In genomic region chr10:33365314-33365713, GRCh38 we compare ENCODE assay signal across 16 cellular contexts. TPM values are rescaled to one million over a fixed set of nuclear protein-coding genes. Genes with fewer than 3 reads are reported as not detected.
A peak's percentile ranks its signal among the peaks of the same experiment; 100 is the strongest.
DNase-seq lines count a peak whose midpoint lies in the region; ATAC-seq and TF ChIP-seq lines count a peak whose summit lies in the region.
"Had no signal": no experiment of that assay in that cellular context is flagged by ENCODE, and none has a peak within 500 bp of the region (broad histone marks: within the 10 kb centered on the region; RNA-seq: fewer than 3 reads in every experiment).

No MANE protein-coding gene starts in this region.

- H3K9ac ChIP-seq in adipocyte (ENCODE audit: low read length) (peak overlapping the region; percentile 63), skeletal muscle satellite cell (ENCODE audit: low read depth, low read length) (peak overlapping the region; percentile 77)
- H3K9ac ChIP-seq: KMS-11 had no signal

- peak overlapping the region; percentile 92 for H3K27ac Mint-ChIP-seq in activated T-cell treated with anti-CD3 and anti-CD28 coated beads, Interleukin-2, amount 50 U/mL, for 24 hours
- no peak overlapping the region for H3K27ac Mint-ChIP-seq in endothelial cell (ENCODE audit: unreplicated experiment)
- H3K27ac Mint-ChIP-seq: activated B cell treated with CpG ODN at 0.5 μM for 24 hours had no signal

- no peaks in the 10 kb centered on the region for H3K36me3 Mint-ChIP-seq in activated T-cell treated with anti-CD3 and anti-CD28 coated beads, Interleukin-2, amount 50 U/mL, for 24 hours (ENCODE audit: low read depth)
- H3K36me3 Mint-ChIP-seq in endothelial cell (ENCODE audit: low read depth, unreplicated experiment), result no peaks in the 10 kb centered on the region

- peak overlapping the region; percentile 43 for H3K4me3 ChIP-seq in adipocyte (ENCODE audit: low read length)
- peak overlapping the region; percentile 40 for H3K4me3 ChIP-seq in skeletal muscle satellite cell (ENCODE audit: low read length)
- H3K4me3 ChIP-seq: prostate gland, SK-N-MC, thyroid gland had no signal

- no peak for ATAC-seq in HG03039 (IDR thresholded peaks at IDR 0.05; ENCODE audit: unreplicated experiment)

- peak overlapping the region; percentile 71 for H3K4me2 ChIP-seq in skeletal muscle satellite cell (ENCODE audit: low read length)
- H3K4me2 ChIP-seq: KMS-11 had no signal

- peak overlapping the region; percentile 27 for H3K4me3 Mint-ChIP-seq in activated T-cell treated with anti-CD3 and anti-CD28 coated beads, Interleukin-2, amount 50 U/mL, for 24 hours
- H3K4me3 Mint-ChIP-seq in endothelial cell (ENCODE audit: unreplicated experiment), result no peak overlapping the region
- H3K4me3 Mint-ChIP-seq: activated B cell treated with CpG ODN at 0.5 μM for 24 hours had no signal

- H3K36me3 ChIP-seq in adipocyte (ENCODE audit: control insufficient read depth, insufficient read depth, low read length, severe bottlenecking) (no peaks in the 10 kb centered on the region), skeletal muscle satellite cell (ENCODE audit: insufficient read depth, low read length) (no peaks in the 10 kb centered on the region)
- H3K36me3 ChIP-seq: prostate gland, thyroid gland had no signal

- H3K27me3 ChIP-seq in adipocyte (replicated peaks; ENCODE audit: control insufficient read depth, insufficient read depth, low read length) (no peaks in the 10 kb centered on the region), skeletal muscle satellite cell (ENCODE audit: control insufficient read depth, insufficient read depth, low read length) (no peaks in the 10 kb centered on the region)
- H3K27me3 ChIP-seq: thyroid gland had no signal

- no peak for TF ChIP-seq CTCF in endothelial cell (IDR thresholded peaks at IDR 0.05; ENCODE audit: unreplicated experiment)

- H3K4me1 ChIP-seq in adipocyte (ENCODE audit: control insufficient read depth, insufficient read depth, low read length), result peaks cover 16% of the 10 kb centered on the region
- H3K4me1 ChIP-seq in skeletal muscle satellite cell (ENCODE audit: control insufficient read depth, insufficient read depth, low read length), result peaks cover 43% of the 10 kb centered on the region
- H3K4me1 ChIP-seq: prostate gland, thyroid gland had no signal

- peaks cover 16% of the 10 kb centered on the region for H3K9me3 Mint-ChIP-seq in activated T-cell treated with anti-CD3 and anti-CD28 coated beads, Interleukin-2, amount 50 U/mL, for 24 hours
- H3K9me3 Mint-ChIP-seq in endothelial cell (ENCODE audit: unreplicated experiment), result no peaks in the 10 kb centered on the region

- H3K27me3 Mint-ChIP-seq in activated T-cell treated with anti-CD3 and anti-CD28 coated beads, Interleukin-2, amount 50 U/mL, for 24 hours, result peaks cover 40% of the 10 kb centered on the region
- no peaks in the 10 kb centered on the region for H3K27me3 Mint-ChIP-seq in endothelial cell (ENCODE audit: unreplicated experiment)
- H3K27me3 Mint-ChIP-seq: activated B cell treated with CpG ODN at 0.5 μM for 24 hours had no signal

- DNase-seq in activated T-cell treated with anti-CD3 and anti-CD28 coated beads, Interleukin-2, amount 50 U/mL, for 24 hours, result no peak
- no peak for DNase-seq in activated T-cell treated with anti-CD3 and anti-CD28 coated beads, Interleukin-2, amount 50 U/mL, for 1 hour
- DNase-seq in NCI-H226 (peak; percentile 1), adipocyte (ENCODE audit: low read depth) (no peak), endothelial cell (ENCODE audit: low spot score) (no peak), ecto neural progenitor cell (ENCODE audit: low spot score) (no peak)
- DNase-seq: activated B cell treated with CpG ODN at 0.5 μM for 24 hours; central memory CD4-positive, alpha-beta T cell; head of caudate nucleus; NCI-H82; thyroid gland had no signal

- H3K9me3 ChIP-seq in adipocyte (ENCODE audit: control insufficient read depth, low read length) (peaks cover 13% of the 10 kb centered on the region), skeletal muscle satellite cell (replicated peaks; ENCODE audit: low read length) (peaks cover 9% of the 10 kb centered on the region)
- H3K9me3 ChIP-seq: prostate gland, thyroid gland had no signal

- peaks cover 36% of the 10 kb centered on the region for H3K4me1 Mint-ChIP-seq in activated T-cell treated with anti-CD3 and anti-CD28 coated beads, Interleukin-2, amount 50 U/mL, for 24 hours (ENCODE audit: low read depth)
- no peaks in the 10 kb centered on the region for H3K4me1 Mint-ChIP-seq in endothelial cell (ENCODE audit: unreplicated experiment)
- H3K4me1 Mint-ChIP-seq: activated B cell treated with CpG ODN at 0.5 μM for 24 hours had no signal

RNA-seq across cellular contexts. Expression of gene NRP1, which starts 30.8 kb away (rescaled TPM):
- total RNA-seq in skeletal muscle satellite cell (2012; rRNA removed), result 292 and 302 TPM in 2 replicates
- total RNA-seq in endothelial cell (ENCODE audit: unreplicated experiment), result 486 TPM
- total RNA-seq: activated B cell treated with CpG ODN at 0.5 μM for 24 hours had no signal
